ENCODE assay signal across 22 cellular contexts in the genomic region with DNA sequence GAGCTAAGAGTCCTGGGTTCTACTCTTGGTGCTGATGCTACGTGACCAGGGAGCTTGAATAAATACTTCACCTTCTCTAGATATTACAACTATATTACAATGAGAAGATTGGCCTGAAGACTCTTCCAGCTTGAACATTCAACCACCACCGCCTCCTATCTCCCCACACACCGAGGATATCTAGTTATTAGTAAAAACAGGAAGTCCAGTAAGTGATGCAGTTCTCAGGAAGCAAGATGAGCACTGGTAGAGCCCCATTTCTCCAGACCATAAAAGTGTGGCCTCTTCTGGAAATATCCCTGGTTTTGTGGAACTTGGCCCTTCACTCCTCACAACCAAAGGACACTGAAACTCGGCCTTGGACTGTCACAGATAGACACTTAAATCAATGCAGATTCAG.
"Had no signal": no experiment of that assay in that cellular context is flagged by ENCODE, and none has a peak within 500 bp of the region (broad histone marks: within the 10 kb centered on the region; RNA-seq: fewer than 3 reads in every experiment).

No MANE protein-coding gene starts in this region.

- H3K4me1 ChIP-seq: body of pancreas had no signal

- H3K4me2 ChIP-seq: PC-9 had no signal

- DNase-seq: activated CD4-positive, alpha-beta T cell treated with anti-CD3 and anti-CD28 coated beads for 4 hours; activated CD8-positive, alpha-beta memory T cell treated with anti-CD3 and anti-CD28 coated beads, Interleukin-2, amount 50 U/mL, for 48 hours; activated CD8-positive, alpha-beta T cell treated with anti-CD3 and anti-CD28 coated beads for 36 hours; activated effector memory CD4-positive, alpha-beta T cell treated with Interleukin-2 at 50 U/mL for 16 hours; activated naive CD4-positive, alpha-beta T cell; activated T-cell treated with anti-CD3 and anti-CD28 coated beads, Interleukin-2, amount 50 U/mL, for 1 hour; aorta; body of pancreas; central memory CD4-positive, alpha-beta T cell; MM.1S; NCI-H1105 treated with DMSO at 0.1 percent for 48 hours; NCI-H1436 treated with DMSO at 0.1 percent for 48 hours; NCI-H187; NCI-H2081 treated with DMSO at 0.1 percent for 48 hours; NCI-H446; NCI-H524; PC-9; SHP77 treated with DMSO at 0.1 percent for 48 hours; T-helper 17 cell; T-helper 9 cell; WERI-Rb-1 had no signal

- H3K4me3 ChIP-seq: body of pancreas, PC-9 had no signal

- H3K36me3 ChIP-seq: WERI-Rb-1 had no signal

- H3K9me3 ChIP-seq: body of pancreas had no signal

- FAIRE-seq: bronchial epithelial cell had no signal

- H2AFZ ChIP-seq: PC-9 had no signal

- H3K27ac ChIP-seq: body of pancreas, PC-9, WERI-Rb-1 had no signal

- H3K27me3 ChIP-seq: body of pancreas had no signal
